1 cellular context compared by ENCODE assay signal in the genomic region with DNA sequence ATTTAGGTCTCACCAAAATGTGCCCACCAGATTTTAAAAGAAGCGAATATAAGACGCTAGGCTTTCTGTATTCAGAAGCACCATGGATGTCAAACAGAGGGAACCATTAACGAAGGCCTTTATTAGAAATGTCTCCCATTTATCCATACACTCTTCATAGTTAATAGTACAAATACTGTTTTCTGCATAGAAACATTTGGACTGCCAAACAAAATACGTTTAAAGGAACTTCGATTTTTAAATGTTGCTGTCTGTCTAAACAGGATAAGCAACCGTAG.
TF ChIP-seq lines count a peak whose summit lies in the region.

No MANE protein-coding gene starts in this region.

TF ChIP-seq in WTC11, 78 proteins besides CTCF, POLR2A, EP300 and RAD21 (continued from another document):
- TF ChIP-seq ZNF219 (CRISPR knock-in tag; IDR thresholded peaks at IDR 0.05; ENCODE audit: borderline replicate concordance) (no peak), PRRX2 (CRISPR knock-in tag; IDR thresholded peaks at IDR 0.05) (no peak), TEAD1 (CRISPR knock-in tag; IDR thresholded peaks at IDR 0.05) (no peak), ZBTB43 (CRISPR knock-in tag; IDR thresholded peaks at IDR 0.05) (no peak), E2F4 (CRISPR knock-in tag; IDR thresholded peaks at IDR 0.05; ENCODE audit: borderline replicate concordance, low read depth) (no peak)
TF ChIP-seq in WTC11: peak in this region for 0.
